Comparison of ENCODE assay signal across 26 cellular contexts in genomic region chr3:122107171-122107570, GRCh38.
"Had no signal": no experiment of that assay in that cellular context is flagged by ENCODE, and none has a peak within 500 bp of the region (broad histone marks: within the 10 kb centered on the region; RNA-seq: fewer than 3 reads in every experiment).

No MANE protein-coding gene starts in this region.

- H3K4me1 ChIP-seq: stomach, suprapubic skin, testis, thyroid gland, tibial artery, tibial nerve, transverse colon, upper lobe of left lung, upper lobe of right lung, uterus, vagina had no signal

- H3K4me3 ChIP-seq: stomach, suprapubic skin, testis, thoracic aorta, thyroid gland, tibial artery, tibial nerve, transverse colon, upper lobe of left lung, upper lobe of right lung, uterus, vagina had no signal

- H3K36me3 ChIP-seq: stomach, suprapubic skin, thoracic aorta, thyroid gland, tibial artery, tibial nerve, transverse colon, upper lobe of left lung, upper lobe of right lung, uterus, vagina had no signal

- H3K27ac ChIP-seq: stomach, suprapubic skin, testis, thoracic aorta, thyroid gland, tibial artery, tibial nerve, transverse colon, upper lobe of left lung, upper lobe of right lung, uterus, vagina had no signal

- DNase-seq: stimulated activated CD4-positive, alpha-beta T cell treated with anti-CD3 and anti-CD28 coated beads, Interleukin-2, amount 100 ng/mL, for 48 hours; stimulated activated CD4-positive, alpha-beta T cell treated with anti-CD3 and anti-CD28 coated beads, Interleukin-4, amount 100 ng/mL, for 1 hour; stimulated activated CD4-positive, alpha-beta T cell treated with anti-CD3 and anti-CD28 coated beads, Interleukin-4, amount 100 ng/mL, for 24 hours; stimulated activated CD4-positive, alpha-beta T cell treated with anti-CD3 and anti-CD28 coated beads, Interleukin-4, amount 100 ng/mL, for 4 hours; stimulated activated CD8-positive, alpha-beta memory T cell treated with anti-CD3 and anti-CD28 coated beads, Interleukin-4, amount 100 ng/mL, for 48 hours; stimulated activated naive B cell treated with anti-CD40 and anti-IgM and Interleukin-4, amounts not matched to agents 10 μg/mL and 1 μg/mL and 100 μg/mL, for 72 hours; stimulated activated naive CD4-positive, alpha-beta T cell; stimulated activated naive CD4-positive, alpha-beta T cell treated with Interleukin-2 at 50 U/mL for 16 hours; stimulated activated naive CD8-positive, alpha-beta T cell treated with anti-CD3 and anti-CD28 coated beads, Interleukin-15, amount 100 ng/mL, for 72 hours; stimulated activated naive CD8-positive, alpha-beta T cell treated with anti-CD3 and anti-CD28 coated beads, Interleukin-15, Interleukin-2, amounts not matched to agents 100 U/mL and 50 U/mL, for 24 hours; stomach; substantia nigra; testis; thyroid gland; tibial artery; transverse colon; upper lobe of left lung; upper lobe of right lung; uterus had no signal

- H3K27me3 ChIP-seq: stomach, suprapubic skin, testis, thyroid gland, tibial artery, tibial nerve, transverse colon, upper lobe of left lung, upper lobe of right lung, uterus, vagina had no signal

- H3K9me3 ChIP-seq: stomach, suprapubic skin, testis, thoracic aorta, thyroid gland, tibial artery, transverse colon, upper lobe of left lung, upper lobe of right lung, uterus, vagina had no signal

- FAIRE-seq: urothelium cell line had no signal

- ATAC-seq: stimulated activated effector memory CD8-positive, alpha-beta T cell treated with anti-CD3 and anti-CD28 coated beads, Interleukin-12 subunit alpha, Interleukin-12 subunit beta, amount 100 ng/mL, for 72 hours; stimulated activated memory B cell treated with anti-CD40 and anti-IgM and Interleukin-4, amounts not matched to agents 10 μg/mL and 1 μg/mL and 100 μg/mL, for 72 hours; stimulated activated naive B cell treated with anti-CD40 and anti-IgM and Interleukin-4, amounts not matched to agents 10 μg/mL and 1 μg/mL and 100 μg/mL, for 72 hours; stimulated activated naive CD8-positive, alpha-beta T cell treated with anti-CD3 and anti-CD28 coated beads, Interleukin-15, amount 100 ng/mL, for 72 hours; stimulated activated naive CD8-positive, alpha-beta T cell treated with anti-CD3 and anti-CD28 coated beads, Interleukin-15, Interleukin-2, amounts not matched to agents 100 U/mL and 50 U/mL, for 24 hours; upper lobe of right lung had no signal
